In the genomic region with DNA sequence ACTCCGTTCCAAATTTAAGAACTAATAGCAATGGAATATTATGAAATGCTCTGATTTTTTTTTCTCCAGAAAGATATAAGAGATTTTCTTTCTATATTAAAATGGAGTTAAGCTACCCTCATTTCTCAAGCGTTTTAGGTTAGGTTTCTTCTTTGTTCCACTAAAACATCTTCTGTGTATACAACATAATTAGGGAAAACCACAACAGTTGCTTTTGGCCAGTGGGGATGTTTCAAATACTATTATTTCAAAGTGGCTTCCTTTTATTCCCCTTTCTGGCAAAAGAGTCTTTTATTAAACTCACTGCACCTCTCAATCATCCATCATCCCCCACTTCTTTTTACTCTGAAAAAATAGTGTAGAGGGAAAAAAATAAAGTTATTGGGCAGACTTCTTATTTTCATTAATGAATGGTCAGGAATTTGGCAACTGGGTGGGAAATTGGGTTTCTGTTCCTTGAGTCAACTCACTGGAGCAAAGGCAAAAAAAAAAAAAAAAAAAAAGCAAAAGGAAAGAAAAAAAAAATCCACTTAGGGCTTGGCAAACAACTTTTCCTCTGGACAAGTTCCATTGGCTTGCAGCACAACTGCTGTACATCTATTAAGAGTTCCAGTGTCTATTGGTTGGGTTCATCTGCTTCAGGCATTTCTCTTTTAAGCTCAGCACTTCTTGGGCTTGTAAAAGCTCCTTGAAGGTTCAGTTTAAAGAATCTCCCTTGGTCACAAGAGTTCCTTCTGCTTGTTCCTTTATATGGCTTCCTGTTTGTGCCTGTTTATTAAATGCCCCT, we compare ENCODE assay signal across 11 cellular contexts.
DNase-seq lines count a peak whose midpoint lies in the region; ATAC-seq and TF ChIP-seq lines count a peak whose summit lies in the region.
"Had no signal": no experiment of that assay in that cellular context is flagged by ENCODE, and none has a peak within 500 bp of the region (broad histone marks: within the 10 kb centered on the region; RNA-seq: fewer than 3 reads in every experiment).

No MANE protein-coding gene starts in this region.

- H3K9me3 ChIP-seq in SK-N-MC (ENCODE audit: low read depth, low read length) (no peaks in the 10 kb centered on the region), suprapubic skin (no peaks in the 10 kb centered on the region)
- H3K9me3 ChIP-seq: stomach had no signal

- peaks cover 19% of the 10 kb centered on the region for H3K4me1 ChIP-seq in suprapubic skin

- H3K27ac Mint-ChIP-seq in chondrocyte (ENCODE audit: unreplicated experiment) = no peak overlapping the region
- H3K27ac Mint-ChIP-seq: activated CD4-positive, alpha-beta memory T cell treated with anti-CD3 and anti-CD28 coated beads for 36 hours had no signal

- peaks cover 12% of the 10 kb centered on the region for H3K4me1 Mint-ChIP-seq in chondrocyte (ENCODE audit: low read depth)

- no peak overlapping the region for H3K9ac ChIP-seq in SK-N-MC (ENCODE audit: insufficient read length)

- peak; percentile 36 for DNase-seq in NCI-H1105 treated with DMSO at 0.1 percent for 48 hours (lab: John Stamatoyannopoulos, UW)
- no peak for DNase-seq in NCI-H1105 (lab: John Stamatoyannopoulos, UW)
- DNase-seq in SK-N-MC (ENCODE audit: low read depth, low spot score) = peak; percentile 51
- DNase-seq in left cardiac atrium = no peak
- DNase-seq in suprapubic skin (ENCODE audit: low spot score in 2 of 2) = no peak
- no peak for DNase-seq in NCI-H2196 treated with DMSO at 0.1 percent for 48 hours (lab: John Stamatoyannopoulos, UW; ENCODE audit: unreplicated experiment)
- DNase-seq in chondrocyte (ENCODE audit: low spot score) = no peak
- DNase-seq: activated CD4-positive, alpha-beta memory T cell treated with anti-CD3 and anti-CD28 coated beads for 36 hours; stomach had no signal

- intact Hi-C loops in left cardiac atrium (cut with DNase I) = no loop called here

- no peaks in the 10 kb centered on the region for H3K9me3 Mint-ChIP-seq in chondrocyte (ENCODE audit: low read depth)

- TF ChIP-seq EP300 in suprapubic skin (IDR thresholded peaks at IDR 0.05) = no peak

- TF ChIP-seq CTCF in suprapubic skin (IDR thresholded peaks at IDR 0.05) (no peak), chondrocyte (IDR thresholded peaks at IDR 0.05) (no peak)

- ATAC-seq in left cardiac atrium (peak; percentile 30 to 41), HG02973 (IDR thresholded peaks at IDR 0.05; ENCODE audit: unreplicated experiment) (no peak)

- H3K27ac ChIP-seq in SK-N-MC (peak overlapping the region; percentile 82), suprapubic skin (peak overlapping the region; percentile 41)
- H3K27ac ChIP-seq: coronary artery had no signal

- WGBS in suprapubic skin = 21% methylated on average over 2 of the region's 2 CpGs

- peaks cover 2% of the 10 kb centered on the region for H3K36me3 Mint-ChIP-seq in chondrocyte (ENCODE audit: low read depth)
- H3K36me3 Mint-ChIP-seq: activated CD4-positive, alpha-beta memory T cell treated with anti-CD3 and anti-CD28 coated beads for 36 hours had no signal

- no peak for TF ChIP-seq POLR2A in suprapubic skin (IDR thresholded peaks at IDR 0.05)

- no peaks in the 10 kb centered on the region for H3K36me3 ChIP-seq in SK-N-MC (ENCODE audit: insufficient read depth, low read length)
- no peaks in the 10 kb centered on the region for H3K36me3 ChIP-seq in suprapubic skin
- H3K36me3 ChIP-seq: stomach had no signal

- peak overlapping the region; percentile 47; the same call in 1 of the 2 replicates for H3K4me3 ChIP-seq in SK-N-MC
- no peak overlapping the region for H3K4me3 ChIP-seq in suprapubic skin
- H3K4me3 ChIP-seq: coronary artery, stomach had no signal

- no peak overlapping the region for H3K4me3 Mint-ChIP-seq in chondrocyte (ENCODE audit: unreplicated experiment)
- H3K4me3 Mint-ChIP-seq: activated CD4-positive, alpha-beta memory T cell treated with anti-CD3 and anti-CD28 coated beads for 36 hours had no signal

- H3K27me3 ChIP-seq in suprapubic skin = no peaks in the 10 kb centered on the region
- H3K27me3 ChIP-seq: stomach had no signal

- no peaks in the 10 kb centered on the region for H3K27me3 Mint-ChIP-seq in chondrocyte (ENCODE audit: low read depth)
- H3K27me3 Mint-ChIP-seq: activated CD4-positive, alpha-beta memory T cell treated with anti-CD3 and anti-CD28 coated beads for 36 hours had no signal

Comparison
In these comparisons a context has a peak if more than half of its experiments do, and no peak if none do; other contexts are left out.
1. DNase-seq: peak in NCI-H1105 treated with DMSO at 0.1 percent for 48 hours (single experiment) and SK-N-MC (single experiment); none in NCI-H1105 (single experiment), left cardiac atrium (single experiment), suprapubic skin (0 of 2), NCI-H2196 treated with DMSO at 0.1 percent for 48 hours (single experiment) and chondrocyte (single experiment).